In genomic region chr9:137669261-137669672, GRCh38 we compare ENCODE assay signal across 1 cellular context.
TF ChIP-seq lines count a peak whose summit lies in the region.

No MANE protein-coding gene starts in this region.

TF ChIP-seq in H1, 55 proteins besides CTCF, POLR2A, EP300 and RAD21:
- no peak for TF ChIP-seq CHD2 (IDR thresholded peaks at IDR 0.05; ENCODE audit: low read length)
- TF ChIP-seq POLR2AphosphoS5 (IDR thresholded peaks at IDR 0.05; ENCODE audit: low read depth, low read length), result no peak
- peak; percentile 35; the same call in 1 of the 2 replicates for TF ChIP-seq BACH1 (IDR thresholded peaks at IDR 0.05; ENCODE audit: low read length)
- no peak for TF ChIP-seq PHF8 (conservative IDR thresholded peaks at IDR 0.05; ENCODE audit: low read depth, low read length)
- no peak for TF ChIP-seq USF2 (IDR thresholded peaks at IDR 0.05; ENCODE audit: low read length)
- TF ChIP-seq MAX (IDR thresholded peaks at IDR 0.05), result peak; percentile 46; the same call in 1 of the 2 replicates
